ENCODE assay signal across 6 cellular contexts in genomic region chr3:51828297-51828696, GRCh38. TPM values are rescaled to one million over a fixed set of nuclear protein-coding genes. Genes with fewer than 3 reads are reported as not detected.
"Had no signal": no experiment of that assay in that cellular context is flagged by ENCODE, and none has a peak within 500 bp of the region (broad histone marks: within the 10 kb centered on the region; RNA-seq: fewer than 3 reads in every experiment).

No MANE protein-coding gene starts in this region.

- FAIRE-seq: GM12878, GM12891, GM12892, GM19239 had no signal

- ATAC-seq: GM12878 had no signal

- H3K4me3 ChIP-seq: GM12878 had no signal

- DNase-seq: GDM1, GF-D8 had no signal

RNA-seq across cellular contexts. Expression of gene IQCF2, which starts 33.1 kb away (rescaled TPM):
- total RNA-seq: GM12878 had no signal
- polyA plus RNA-seq: GM12878 had no signal

RNA-seq across cellular contexts. Expression of gene IQCF5, which starts 47.1 kb away (rescaled TPM):
- total RNA-seq: GM12878 had no signal
- polyA plus RNA-seq: GM12878 had no signal

RNA-seq across cellular contexts. Expression of gene IQCF6, which starts 49.3 kb away (rescaled TPM):
- total RNA-seq: GM12878 had no signal
- polyA plus RNA-seq: GM12878 had no signal
